ENCODE assay signal across 21 cellular contexts in the genomic region with DNA sequence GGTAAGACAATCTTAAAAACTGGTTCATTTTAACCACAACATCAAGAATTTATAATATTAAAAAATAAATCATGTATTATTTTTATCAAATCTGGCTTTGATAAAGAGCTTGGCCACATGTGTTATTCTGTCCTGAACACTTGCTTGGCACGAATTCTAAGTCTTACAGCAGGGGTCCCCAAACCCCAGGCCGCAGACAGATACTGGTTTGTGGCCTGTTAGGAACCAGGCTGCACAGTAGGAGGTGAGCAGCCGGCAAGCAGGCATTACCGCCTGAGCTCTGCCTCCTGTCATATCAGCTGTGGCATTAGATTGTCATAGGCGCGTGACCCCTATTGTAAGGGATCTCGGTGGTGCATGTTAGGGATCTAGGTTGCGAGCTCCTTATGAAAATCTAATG.
"Had no signal": no experiment of that assay in that cellular context is flagged by ENCODE, and none has a peak within 500 bp of the region (broad histone marks: within the 10 kb centered on the region; RNA-seq: fewer than 3 reads in every experiment).

No MANE protein-coding gene starts in this region.

- H3K4me3 Mint-ChIP-seq: memory B cell; stimulated activated effector memory CD8-positive, alpha-beta T cell treated with anti-CD3 and anti-CD28 coated beads, Interleukin-12 subunit alpha, Interleukin-12 subunit beta, amount 100 ng/mL, for 72 hours; type B pancreatic cell had no signal

- H3K36me3 ChIP-seq: colonic mucosa, prostate gland, right lobe of liver, suprapubic skin, thyroid gland, uterus had no signal

- H3K9me3 Mint-ChIP-seq: memory B cell; natural killer cell treated with Interleukin-12 subunit alpha and Interleukin-12 subunit beta and Interleukin-15 and Interleukin-18, amount 100 ng/mL, for 72 hours; stimulated activated effector memory CD8-positive, alpha-beta T cell treated with anti-CD3 and anti-CD28 coated beads, Interleukin-12 subunit alpha, Interleukin-12 subunit beta, amount 100 ng/mL, for 72 hours; type B pancreatic cell had no signal

- DNase-seq: colonic mucosa; dermis blood vessel endothelial cell; erythroblast; foreskin keratinocyte; head of caudate nucleus; left colon; midbrain; right lobe of liver; stimulated activated CD4-positive, alpha-beta T cell treated with anti-CD3 and anti-CD28 coated beads, Interleukin-4, amount 100 ng/mL, for 1 hour; stimulated activated CD8-positive, alpha-beta memory T cell treated with anti-CD3 and anti-CD28 coated beads, Interleukin-4, amount 100 ng/mL, for 48 hours; stimulated activated naive CD8-positive, alpha-beta T cell treated with anti-CD3 and anti-CD28 coated beads, Interleukin-15, Interleukin-2, amounts not matched to agents 100 U/mL and 50 U/mL, for 24 hours; thyroid gland; uterus had no signal

- H3K4me2 ChIP-seq: hepatocyte had no signal

- H3K79me2 ChIP-seq: hepatocyte, parathyroid adenoma had no signal

- H2AFZ ChIP-seq: hepatocyte, parathyroid adenoma had no signal

- H3K4me1 Mint-ChIP-seq: memory B cell had no signal

- H3K4me1 ChIP-seq: colonic mucosa, parathyroid adenoma, prostate gland, right lobe of liver, uterus had no signal

- H3K4me3 ChIP-seq: colonic mucosa, hepatocyte, prostate gland, right lobe of liver, suprapubic skin, thyroid gland, uterus had no signal

- H3K36me3 Mint-ChIP-seq: memory B cell; stimulated activated effector memory CD8-positive, alpha-beta T cell treated with anti-CD3 and anti-CD28 coated beads, Interleukin-12 subunit alpha, Interleukin-12 subunit beta, amount 100 ng/mL, for 72 hours; type B pancreatic cell had no signal

- H3K27ac ChIP-seq: colonic mucosa, foreskin keratinocyte, hepatocyte, parathyroid adenoma, prostate gland, right lobe of liver, suprapubic skin, thyroid gland, uterus had no signal

- H3K27ac Mint-ChIP-seq: memory B cell; stimulated activated effector memory CD8-positive, alpha-beta T cell treated with anti-CD3 and anti-CD28 coated beads, Interleukin-12 subunit alpha, Interleukin-12 subunit beta, amount 100 ng/mL, for 72 hours; type B pancreatic cell had no signal

- ATAC-seq: foreskin keratinocyte; left colon; natural killer cell treated with Interleukin-12 subunit alpha and Interleukin-12 subunit beta and Interleukin-15 and Interleukin-18, amount 100 ng/mL, for 72 hours; right lobe of liver; stimulated activated effector memory CD8-positive, alpha-beta T cell treated with anti-CD3 and anti-CD28 coated beads, Interleukin-12 subunit alpha, Interleukin-12 subunit beta, amount 100 ng/mL, for 72 hours; stimulated activated naive CD8-positive, alpha-beta T cell treated with anti-CD3 and anti-CD28 coated beads, Interleukin-15, Interleukin-2, amounts not matched to agents 100 U/mL and 50 U/mL, for 24 hours had no signal

- H3K27me3 ChIP-seq: colonic mucosa, foreskin keratinocyte, hepatocyte, right lobe of liver, suprapubic skin, thyroid gland, uterus had no signal

- H3K27me3 Mint-ChIP-seq: memory B cell; natural killer cell treated with Interleukin-12 subunit alpha and Interleukin-12 subunit beta and Interleukin-15 and Interleukin-18, amount 100 ng/mL, for 72 hours; type B pancreatic cell had no signal

- H3K9ac ChIP-seq: parathyroid adenoma had no signal

- H3K9me3 ChIP-seq: colonic mucosa, prostate gland, right lobe of liver, suprapubic skin, thyroid gland, uterus had no signal
